In genomic region chr3:69239063-69239462, GRCh38 we compare ENCODE assay signal across 18 cellular contexts.
DNase-seq lines count a peak whose midpoint lies in the region; ATAC-seq lines count a peak whose summit lies in the region.
"Had no signal": no experiment of that assay in that cellular context is flagged by ENCODE, and none has a peak within 500 bp of the region (broad histone marks: within the 10 kb centered on the region; RNA-seq: fewer than 3 reads in every experiment).

No MANE protein-coding gene starts in this region.

- no peak overlapping the region for H2BK5ac ChIP-seq in trophoblast cell (ENCODE audit: low read depth, low read length, poor library complexity)

- no peak overlapping the region for H4K12ac ChIP-seq in trophoblast cell (ENCODE audit: low read depth, low read length)

- no peak overlapping the region for H2AK5ac ChIP-seq in trophoblast cell (ENCODE audit: low read length)

- peak overlapping the region; percentile 39 for H3K18ac ChIP-seq in trophoblast cell (ENCODE audit: low read length)

- peak overlapping the region; percentile 59 for H2BK12ac ChIP-seq in trophoblast cell (ENCODE audit: low read length)

- H3K4ac ChIP-seq in trophoblast cell (ENCODE audit: low read depth, low read length): no peak overlapping the region

- no CpG with 5 or more reads among the region's 1 CpG for WGBS in trophoblast cell (ENCODE audit: extremely low coverage, insufficient coverage, insufficient read length)

- H3K4me1 ChIP-seq in HUES48 (ENCODE audit: control insufficient read depth, insufficient read depth, low read length) (peaks cover 55% of the 10 kb centered on the region), trophoblast cell (ENCODE audit: control insufficient read depth in 1 of 2, insufficient read depth in 2 of 2, low read length in 2 of 2) (peaks cover 16 to 27% of the 10 kb centered on the region in 2 experiments)
- H3K4me1 ChIP-seq: SJCRH30 had no signal

- DNase-seq in dermis microvascular lymphatic vessel endothelial cell (ENCODE audit: low read depth in 2 of 2): peak; percentile 94 to 96
- DNase-seq in lung microvascular endothelial cell (ENCODE audit: low read depth in 2 of 2): peak; percentile 89 to 92
- DNase-seq in trophoblast cell: peak in 1 of 2 donors; percentile 22
- DNase-seq in GF-D8 (lab: John Stamatoyannopoulos, UW): no peak
- no peak for DNase-seq in T-helper 17 cell
- no peak for DNase-seq in nucleus accumbens (lab: John Stamatoyannopoulos, UW)
- DNase-seq: Caco-2, DMS153, KBM-7, NCI-H1048, NCI-H146, NCI-H510A treated with DMSO at 0.1 percent for 48 hours, NCI-H82, PC-3, SJCRH30 had no signal

- H3K4me3 ChIP-seq in HUES48 (ENCODE audit: low read depth, low read length) (no peak overlapping the region), trophoblast cell (ENCODE audit: low read depth, low read length) (no peak overlapping the region)
- H3K4me3 ChIP-seq: HAP-1, SJCRH30 had no signal

- H3K23ac ChIP-seq in trophoblast cell (ENCODE audit: low read length): no peak overlapping the region

- H3K4me1 Mint-ChIP-seq in T-helper 17 cell: peaks cover 18% of the 10 kb centered on the region

- peaks cover 34% of the 10 kb centered on the region for H3K79me1 ChIP-seq in trophoblast cell (ENCODE audit: low read length)

- H2BK120ac ChIP-seq in trophoblast cell (ENCODE audit: insufficient read depth, low read length, poor library complexity): peak overlapping the region; percentile 49

- no peak overlapping the region for H4K8ac ChIP-seq in trophoblast cell (ENCODE audit: low read depth, low read length)

- ATAC-seq in HG02763 (IDR thresholded peaks at IDR 0.05; ENCODE audit: unreplicated experiment) (no peak), T-helper 17 cell (no peak)
- ATAC-seq: PC-3 had no signal

- H3K27me3 Mint-ChIP-seq in T-helper 17 cell: no peaks in the 10 kb centered on the region

- H3K4me3 Mint-ChIP-seq in T-helper 17 cell: no peak overlapping the region

- no peak overlapping the region for H4K91ac ChIP-seq in trophoblast cell (ENCODE audit: low read depth, low read length)

- H3K27ac ChIP-seq in HUES48 (ENCODE audit: low read depth, low read length): peak overlapping the region; percentile 9
- H3K27ac ChIP-seq in trophoblast cell (ENCODE audit: low read depth, low read length): peak overlapping the region; percentile 43
- H3K27ac ChIP-seq: SJCRH30 had no signal

- H3K36me3 ChIP-seq in HUES48 (ENCODE audit: control insufficient read depth, insufficient read depth, low read length): no peaks in the 10 kb centered on the region
- no peaks in the 10 kb centered on the region for H3K36me3 ChIP-seq in trophoblast cell (ENCODE audit: control insufficient read depth in 1 of 2, insufficient read depth in 2 of 2, low read length in 2 of 2)
- H3K36me3 ChIP-seq: HAP-1, SJCRH30 had no signal

- H3K27ac Mint-ChIP-seq in T-helper 17 cell: no peak overlapping the region

- no peaks in the 10 kb centered on the region for H3K9me3 ChIP-seq in HUES48 (ENCODE audit: control insufficient read depth, insufficient read depth, low read length)
- no peaks in the 10 kb centered on the region for H3K9me3 ChIP-seq in trophoblast cell (ENCODE audit: insufficient read depth, low read depth, low read length)
- H3K9me3 ChIP-seq in T-helper 17 cell (ENCODE audit: control insufficient read depth, low read length, poor library complexity, severe bottlenecking): no peaks in the 10 kb centered on the region
- H3K9me3 ChIP-seq: Caco-2, HAP-1, SJCRH30 had no signal

- peaks cover 2% of the 10 kb centered on the region for H3K79me2 ChIP-seq in trophoblast cell (ENCODE audit: control insufficient read depth, insufficient read depth, low read length, poor library complexity)

- H3K27me3 ChIP-seq in HUES48 (ENCODE audit: control insufficient read depth, insufficient read depth, low read length): no peaks in the 10 kb centered on the region
- H3K27me3 ChIP-seq in trophoblast cell (ENCODE audit: insufficient read depth, low read length): no peaks in the 10 kb centered on the region
- H3K27me3 ChIP-seq: SJCRH30 had no signal

- H2AFZ ChIP-seq in trophoblast cell (ENCODE audit: insufficient read depth, low read length, poor library complexity): no peak overlapping the region

- peaks cover 3% of the 10 kb centered on the region for H3K36me3 Mint-ChIP-seq in T-helper 17 cell (ENCODE audit: low read depth)

- H3K9ac ChIP-seq in HUES48 (ENCODE audit: low read depth, low read length) (no peak overlapping the region), trophoblast cell (ENCODE audit: low read length) (no peak overlapping the region)

- no peak overlapping the region for H3K4me2 ChIP-seq in trophoblast cell (ENCODE audit: low read length)

- no peak overlapping the region for H3K14ac ChIP-seq in trophoblast cell (ENCODE audit: low read length)

Comparison
In these comparisons a context has a peak if more than half of its experiments do, and no peak if none do; other contexts are left out.
1. DNase-seq: peak in dermis microvascular lymphatic vessel endothelial cell (2 of 2) and lung microvascular endothelial cell (2 of 2); none in GF-D8 (single experiment), T-helper 17 cell (0 of 3) and nucleus accumbens (0 of 56).